ENCODE assay signal across 18 cellular contexts in the genomic region with DNA sequence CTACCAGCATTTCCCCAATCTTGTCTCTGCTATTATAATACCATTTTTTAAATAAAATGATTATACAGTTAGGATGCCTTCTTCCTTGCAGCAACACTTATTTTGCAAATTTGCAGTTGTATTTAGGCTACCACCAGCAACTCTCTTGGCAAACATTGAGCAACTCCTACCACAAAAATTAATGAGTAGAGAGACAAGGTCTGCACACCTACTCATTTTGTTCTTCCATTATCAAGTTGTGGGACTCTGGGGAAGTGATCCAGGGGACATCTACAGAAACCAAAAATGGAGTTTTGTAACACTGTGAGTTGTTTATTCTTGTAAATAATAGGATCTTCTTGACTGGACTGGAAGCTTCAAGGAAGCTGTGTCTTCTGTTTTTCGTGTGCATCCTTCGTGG.
"Had no signal": no experiment of that assay in that cellular context is flagged by ENCODE, and none has a peak within 500 bp of the region (broad histone marks: within the 10 kb centered on the region; RNA-seq: fewer than 3 reads in every experiment).

No MANE protein-coding gene starts in this region.

- H3K4me3 Mint-ChIP-seq: activated naive CD4-positive, alpha-beta T cell treated with anti-CD3 and anti-CD28 coated beads for 36 hours; activated T-helper 1 cell treated with anti-CD3 and anti-CD28 coated beads, Interleukin-12 subunit alpha, Interleukin-12 subunit beta, Interleukin-2, Interleukin-4 antibody, amounts not matched to agents 30 ng/mL and 10 ng/mL and 1 ng/mL, durations not matched to agents 14 hours and 24 hours and 36 hours; memory B cell; naive thymus-derived CD8-positive, alpha-beta T cell; type B pancreatic cell had no signal

- H3K9me3 ChIP-seq: adrenal gland, left lung had no signal

- H3K4me3 ChIP-seq: adrenal gland, dorsolateral prefrontal cortex, hepatocyte, left lung had no signal

- H3K27me3 ChIP-seq: adrenal gland, dorsolateral prefrontal cortex, hepatocyte, left lung had no signal

- H3K9me3 Mint-ChIP-seq: activated naive CD4-positive, alpha-beta T cell treated with anti-CD3 and anti-CD28 coated beads for 36 hours; activated T-helper 1 cell treated with anti-CD3 and anti-CD28 coated beads, Interleukin-12 subunit alpha, Interleukin-12 subunit beta, Interleukin-2, Interleukin-4 antibody, amounts not matched to agents 30 ng/mL and 10 ng/mL and 1 ng/mL, durations not matched to agents 14 hours and 24 hours and 36 hours; memory B cell; naive thymus-derived CD8-positive, alpha-beta T cell; type B pancreatic cell had no signal

- H3K27ac Mint-ChIP-seq: activated naive CD4-positive, alpha-beta T cell treated with anti-CD3 and anti-CD28 coated beads for 36 hours; activated T-helper 1 cell treated with anti-CD3 and anti-CD28 coated beads, Interleukin-12 subunit alpha, Interleukin-12 subunit beta, Interleukin-2, Interleukin-4 antibody, amounts not matched to agents 30 ng/mL and 10 ng/mL and 1 ng/mL, durations not matched to agents 14 hours and 24 hours and 36 hours; memory B cell; progenitor cell of endocrine pancreas; type B pancreatic cell had no signal

- ATAC-seq: left lung; naive thymus-derived CD8-positive, alpha-beta T cell; right cardiac atrium had no signal

- DNase-seq: activated CD4-positive, alpha-beta T cell treated with anti-CD3 and anti-CD28 coated beads, Interleukin-2, amount 50 U/mL, for 4 hours; activated naive CD4-positive, alpha-beta T cell treated with anti-CD3 and anti-CD28 coated beads for 36 hours; adrenal gland; dorsolateral prefrontal cortex; erythroblast; left lung; naive thymus-derived CD8-positive, alpha-beta T cell; occipital lobe; right cardiac atrium; small intestine; stimulated activated CD4-positive, alpha-beta T cell treated with anti-CD3 and anti-CD28 coated beads, Interleukin-4, amount 100 ng/mL, for 24 hours; stimulated activated naive CD4-positive, alpha-beta T cell treated with Interleukin-2 at 50 U/mL for 16 hours; T-helper 9 cell had no signal

- H3K27me3 Mint-ChIP-seq: memory B cell; naive thymus-derived CD8-positive, alpha-beta T cell; progenitor cell of endocrine pancreas; type B pancreatic cell had no signal

- H3K27ac ChIP-seq: adrenal gland, hepatocyte, left lung had no signal
